Comparison of ENCODE assay signal across 1 cellular context in genomic region chr7:75740846-75741497, GRCh38.
TF ChIP-seq lines count a peak whose summit lies in the region.

No MANE protein-coding gene starts in this region.

TF ChIP-seq in HepG2, 621 proteins besides CTCF, POLR2A, EP300 and RAD21 (continued from another document and continues in another):
- TF ChIP-seq IKZF5 (CRISPR knock-in tag; IDR thresholded peaks at IDR 0.05) (no peak), ARID5B (CRISPR knock-in tag; IDR thresholded peaks at IDR 0.05) (peak; percentile 26; the same call in 1 of the 2 replicates), MEF2D (CRISPR knock-in tag; IDR thresholded peaks at IDR 0.05) (0 out of 2 replicates have a peak, but pooled peaks have one; percentile 30), SMARCE1 (IDR thresholded peaks at IDR 0.05; ENCODE audit: borderline replicate concordance) (no peak), ZNF121 (CRISPR knock-in tag; IDR thresholded peaks at IDR 0.05) (peak; percentile 57; the same call in 1 of the 2 replicates), PRPF4 (IDR thresholded peaks at IDR 0.05; ENCODE audit: low read depth, low read length, poor library complexity, severe bottlenecking) (peak; percentile 24), MEIS1 (CRISPR knock-in tag; IDR thresholded peaks at IDR 0.05; ENCODE audit: borderline replicate concordance) (no peak), NFE2L1 (CRISPR knock-in tag; IDR thresholded peaks at IDR 0.05; ENCODE audit: borderline replicate concordance) (no peak), PITX1 (CRISPR knock-in tag; IDR thresholded peaks at IDR 0.05) (peak; percentile 29; the same call in 1 of the 2 replicates), PAXIP1 (CRISPR knock-in tag; conservative IDR thresholded peaks at IDR 0.05) (no peak), ZNF629 (CRISPR knock-in tag; conservative IDR thresholded peaks at IDR 0.05) (no peak), SIX1 (CRISPR knock-in tag; IDR thresholded peaks at IDR 0.05; ENCODE audit: borderline replicate concordance) (no peak), ZIK1 (CRISPR knock-in tag; IDR thresholded peaks at IDR 0.05; ENCODE audit: borderline replicate concordance, low read depth) (no peak), ZNF496 (CRISPR knock-in tag; IDR thresholded peaks at IDR 0.05; ENCODE audit: insufficient replicate concordance) (no peak), ARNT (IDR thresholded peaks at IDR 0.05) (no peak), HIC2 (CRISPR knock-in tag; IDR thresholded peaks at IDR 0.05; ENCODE audit: low read depth) (no peak), KDM5B (CRISPR knock-in tag; IDR thresholded peaks at IDR 0.05; ENCODE audit: borderline replicate concordance) (peak; percentile 45; the same call in 1 of the 2 replicates), CSRNP2 (CRISPR knock-in tag; conservative IDR thresholded peaks at IDR 0.05; ENCODE audit: low read depth) (no peak), ZNF430 (CRISPR knock-in tag; IDR thresholded peaks at IDR 0.05) (no peak), PRDM15 (CRISPR knock-in tag; IDR thresholded peaks at IDR 0.05) (no peak), FOXO1 (CRISPR knock-in tag; IDR thresholded peaks at IDR 0.05) (no peak), MTA3 (CRISPR knock-in tag; IDR thresholded peaks at IDR 0.05) (no peak), SAP130 (CRISPR knock-in tag; IDR thresholded peaks at IDR 0.05; ENCODE audit: low read depth) (peak; percentile 22), KIAA2018 (CRISPR knock-in tag; IDR thresholded peaks at IDR 0.05; ENCODE audit: borderline replicate concordance) (no peak), ZNF230 (CRISPR knock-in tag; IDR thresholded peaks at IDR 0.05) (no peak), PLRG1 (conservative IDR thresholded peaks at IDR 0.05) (no peak), TARDBP (CRISPR knock-in tag; IDR thresholded peaks at IDR 0.05) (no peak), SKI (IDR thresholded peaks at IDR 0.05; ENCODE audit: partially characterized antibody) (no peak), RBAK (CRISPR knock-in tag; IDR thresholded peaks at IDR 0.05) (no peak)
